In the genomic region with DNA sequence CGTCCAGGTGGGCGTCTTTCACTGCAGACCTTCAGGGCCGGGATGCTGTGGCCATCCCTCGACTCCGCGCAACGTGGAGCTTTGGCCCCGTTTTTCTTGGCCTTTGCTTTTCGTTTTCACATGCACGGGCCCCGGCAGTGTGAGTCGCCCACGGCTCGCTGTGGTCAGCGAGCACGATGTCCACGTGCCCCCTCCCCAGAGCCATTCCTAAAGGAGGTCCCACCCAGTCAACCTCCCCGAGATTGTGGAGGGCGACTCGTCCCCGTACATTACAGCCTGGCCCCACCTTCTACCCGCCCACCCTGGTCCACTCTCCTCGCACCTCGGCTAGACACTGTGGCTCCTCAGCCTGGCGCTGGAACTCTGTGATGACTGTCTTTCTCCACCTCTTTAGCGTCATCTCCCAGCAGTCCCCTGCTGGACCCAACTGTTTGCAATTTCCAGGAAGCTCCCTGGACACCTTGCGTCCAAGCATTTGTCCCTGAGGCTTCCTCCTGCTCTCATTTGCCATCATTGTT, we compare ENCODE assay signal across 1 cellular context.
TF ChIP-seq lines count a peak whose summit lies in the region.

No MANE protein-coding gene starts in this region.

TF ChIP-seq in K562, 482 proteins besides CTCF, POLR2A, EP300 and RAD21 (continued from another document and continues in another):
- TF ChIP-seq BRD9 (IDR thresholded peaks at IDR 0.05; ENCODE audit: low read depth, partially characterized antibody) (no peak), MTA1 (IDR thresholded peaks at IDR 0.05; ENCODE audit: borderline replicate concordance) (no peak), ZBTB8A (IDR thresholded peaks at IDR 0.05; ENCODE audit: partially characterized antibody) (no peak), THRAP3 (IDR thresholded peaks at IDR 0.05; ENCODE audit: borderline replicate concordance) (no peak), PCBP2 (IDR thresholded peaks at IDR 0.05; ENCODE audit: low read depth, low read length, poor library complexity, severe bottlenecking) (no peak), MIER1 (IDR thresholded peaks at IDR 0.05; ENCODE audit: low read depth) (no peak), BCOR (IDR thresholded peaks at IDR 0.05) (no peak), FOS (IDR thresholded peaks at IDR 0.05; ENCODE audit: extremely low read depth, insufficient read length) (no peak), ELF2 (CRISPR knock-in tag; IDR thresholded peaks at IDR 0.05) (no peak), ZKSCAN1 (IDR thresholded peaks at IDR 0.05; ENCODE audit: low read depth, low read length) (no peak), STAT5B (CRISPR knock-in tag; IDR thresholded peaks at IDR 0.05) (no peak), ZNF23 (CRISPR knock-in tag; IDR thresholded peaks at IDR 0.05) (no peak), MEF2D (tag; conservative IDR thresholded peaks at IDR 0.05; ENCODE audit: low read depth) (no peak), ZNF589 (CRISPR knock-in tag; IDR thresholded peaks at IDR 0.05; ENCODE audit: low read depth) (no peak), FOXA1 (IDR thresholded peaks at IDR 0.05; ENCODE audit: borderline replicate concordance) (no peak), NFYB (IDR thresholded peaks at IDR 0.05; ENCODE audit: extremely low read depth, insufficient read length) (no peak), ZNF79 (CRISPR knock-in tag; IDR thresholded peaks at IDR 0.05; ENCODE audit: low read depth) (no peak), ZFP36 (IDR thresholded peaks at IDR 0.05; ENCODE audit: low read depth, low read length, partially characterized antibody) (no peak), MAFF (IDR thresholded peaks at IDR 0.05; ENCODE audit: low read length) (no peak), KDM2B (CRISPR knock-in tag; IDR thresholded peaks at IDR 0.05) (no peak), ZNF197 (CRISPR knock-in tag; IDR thresholded peaks at IDR 0.05; ENCODE audit: low read depth) (no peak), SMAD2 (IDR thresholded peaks at IDR 0.05; ENCODE audit: low read depth, low read length) (no peak), ZNF212 (CRISPR knock-in tag; IDR thresholded peaks at IDR 0.05) (0 out of 2 replicates have a peak, but pooled peaks have one; percentile 18), GTF2A2 (tag; IDR thresholded peaks at IDR 0.05) (no peak), MEF2A (IDR thresholded peaks at IDR 0.05; ENCODE audit: control insufficient read depth, low read depth, low read length) (no peak), SMC3 (conservative IDR thresholded peaks at IDR 0.05; ENCODE audit: insufficient read depth, low read depth, low read length) (no peak), ZNF165 (CRISPR knock-in tag; IDR thresholded peaks at IDR 0.05; ENCODE audit: borderline replicate concordance) (no peak)
- TF ChIP-seq, protein P1, sequence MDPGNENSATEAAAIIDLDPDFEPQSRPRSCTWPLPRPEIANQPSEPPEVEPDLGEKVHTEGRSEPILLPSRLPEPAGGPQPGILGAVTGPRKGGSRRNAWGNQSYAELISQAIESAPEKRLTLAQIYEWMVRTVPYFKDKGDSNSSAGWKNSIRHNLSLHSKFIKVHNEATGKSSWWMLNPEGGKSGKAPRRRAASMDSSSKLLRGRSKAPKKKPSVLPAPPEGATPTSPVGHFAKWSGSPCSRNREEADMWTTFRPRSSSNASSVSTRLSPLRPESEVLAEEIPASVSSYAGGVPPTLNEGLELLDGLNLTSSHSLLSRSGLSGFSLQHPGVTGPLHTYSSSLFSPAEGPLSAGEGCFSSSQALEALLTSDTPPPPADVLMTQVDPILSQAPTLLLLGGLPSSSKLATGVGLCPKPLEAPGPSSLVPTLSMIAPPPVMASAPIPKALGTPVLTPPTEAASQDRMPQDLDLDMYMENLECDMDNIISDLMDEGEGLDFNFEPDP (CRISPR knock-in tag; IDR thresholded peaks at IDR 0.05): no peak
- TF ChIP-seq, protein P2, sequence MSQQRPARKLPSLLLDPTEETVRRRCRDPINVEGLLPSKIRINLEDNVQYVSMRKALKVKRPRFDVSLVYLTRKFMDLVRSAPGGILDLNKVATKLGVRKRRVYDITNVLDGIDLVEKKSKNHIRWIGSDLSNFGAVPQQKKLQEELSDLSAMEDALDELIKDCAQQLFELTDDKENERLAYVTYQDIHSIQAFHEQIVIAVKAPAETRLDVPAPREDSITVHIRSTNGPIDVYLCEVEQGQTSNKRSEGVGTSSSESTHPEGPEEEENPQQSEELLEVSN (IDR thresholded peaks at IDR 0.05; ENCODE audit: borderline replicate concordance in 1 of 2, extremely low read depth in 1 of 2, insufficient read depth in 1 of 2, insufficient read length in 1 of 2, low read depth in 1 of 2, low read length in 1 of 2, poor library complexity in 1 of 2, severe bottlenecking in 1 of 2): peak in 1 of 2 experiments; percentile 57
- TF ChIP-seq, protein P3, sequence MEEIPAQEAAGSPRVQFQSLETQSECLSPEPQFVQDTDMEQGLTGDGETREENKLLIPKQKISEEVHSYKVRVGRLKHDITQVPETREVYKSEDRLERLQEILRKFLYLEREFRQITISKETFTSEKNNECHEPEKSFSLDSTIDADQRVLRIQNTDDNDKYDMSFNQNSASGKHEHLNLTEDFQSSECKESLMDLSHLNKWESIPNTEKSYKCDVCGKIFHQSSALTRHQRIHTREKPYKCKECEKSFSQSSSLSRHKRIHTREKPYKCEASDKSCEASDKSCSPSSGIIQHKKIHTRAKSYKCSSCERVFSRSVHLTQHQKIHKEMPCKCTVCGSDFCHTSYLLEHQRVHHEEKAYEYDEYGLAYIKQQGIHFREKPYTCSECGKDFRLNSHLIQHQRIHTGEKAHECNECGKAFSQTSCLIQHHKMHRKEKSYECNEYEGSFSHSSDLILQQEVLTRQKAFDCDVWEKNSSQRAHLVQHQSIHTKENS (CRISPR knock-in tag; IDR thresholded peaks at IDR 0.05): no peak
- TF ChIP-seq, protein P4, sequence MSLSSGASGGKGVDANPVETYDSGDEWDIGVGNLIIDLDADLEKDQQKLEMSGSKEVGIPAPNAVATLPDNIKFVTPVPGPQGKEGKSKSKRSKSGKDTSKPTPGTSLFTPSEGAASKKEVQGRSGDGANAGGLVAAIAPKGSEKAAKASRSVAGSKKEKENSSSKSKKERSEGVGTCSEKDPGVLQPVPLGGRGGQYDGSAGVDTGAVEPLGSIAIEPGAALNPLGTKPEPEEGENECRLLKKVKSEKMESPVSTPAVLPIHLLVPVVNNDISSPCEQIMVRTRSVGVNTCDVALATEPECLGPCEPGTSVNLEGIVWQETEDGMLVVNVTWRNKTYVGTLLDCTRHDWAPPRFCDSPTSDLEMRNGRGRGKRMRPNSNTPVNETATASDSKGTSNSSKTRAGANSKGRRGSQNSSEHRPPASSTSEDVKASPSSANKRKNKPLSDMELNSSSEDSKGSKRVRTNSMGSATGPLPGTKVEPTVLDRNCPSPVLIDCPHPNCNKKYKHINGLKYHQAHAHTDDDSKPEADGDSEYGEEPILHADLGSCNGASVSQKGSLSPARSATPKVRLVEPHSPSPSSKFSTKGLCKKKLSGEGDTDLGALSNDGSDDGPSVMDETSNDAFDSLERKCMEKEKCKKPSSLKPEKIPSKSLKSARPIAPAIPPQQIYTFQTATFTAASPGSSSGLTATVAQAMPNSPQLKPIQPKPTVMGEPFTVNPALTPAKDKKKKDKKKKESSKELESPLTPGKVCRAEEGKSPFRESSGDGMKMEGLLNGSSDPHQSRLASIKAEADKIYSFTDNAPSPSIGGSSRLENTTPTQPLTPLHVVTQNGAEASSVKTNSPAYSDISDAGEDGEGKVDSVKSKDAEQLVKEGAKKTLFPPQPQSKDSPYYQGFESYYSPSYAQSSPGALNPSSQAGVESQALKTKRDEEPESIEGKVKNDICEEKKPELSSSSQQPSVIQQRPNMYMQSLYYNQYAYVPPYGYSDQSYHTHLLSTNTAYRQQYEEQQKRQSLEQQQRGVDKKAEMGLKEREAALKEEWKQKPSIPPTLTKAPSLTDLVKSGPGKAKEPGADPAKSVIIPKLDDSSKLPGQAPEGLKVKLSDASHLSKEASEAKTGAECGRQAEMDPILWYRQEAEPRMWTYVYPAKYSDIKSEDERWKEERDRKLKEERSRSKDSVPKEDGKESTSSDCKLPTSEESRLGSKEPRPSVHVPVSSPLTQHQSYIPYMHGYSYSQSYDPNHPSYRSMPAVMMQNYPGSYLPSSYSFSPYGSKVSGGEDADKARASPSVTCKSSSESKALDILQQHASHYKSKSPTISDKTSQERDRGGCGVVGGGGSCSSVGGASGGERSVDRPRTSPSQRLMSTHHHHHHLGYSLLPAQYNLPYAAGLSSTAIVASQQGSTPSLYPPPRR (CRISPR knock-in tag; IDR thresholded peaks at IDR 0.05; ENCODE audit: borderline replicate concordance): no peak
- TF ChIP-seq, protein P5, sequence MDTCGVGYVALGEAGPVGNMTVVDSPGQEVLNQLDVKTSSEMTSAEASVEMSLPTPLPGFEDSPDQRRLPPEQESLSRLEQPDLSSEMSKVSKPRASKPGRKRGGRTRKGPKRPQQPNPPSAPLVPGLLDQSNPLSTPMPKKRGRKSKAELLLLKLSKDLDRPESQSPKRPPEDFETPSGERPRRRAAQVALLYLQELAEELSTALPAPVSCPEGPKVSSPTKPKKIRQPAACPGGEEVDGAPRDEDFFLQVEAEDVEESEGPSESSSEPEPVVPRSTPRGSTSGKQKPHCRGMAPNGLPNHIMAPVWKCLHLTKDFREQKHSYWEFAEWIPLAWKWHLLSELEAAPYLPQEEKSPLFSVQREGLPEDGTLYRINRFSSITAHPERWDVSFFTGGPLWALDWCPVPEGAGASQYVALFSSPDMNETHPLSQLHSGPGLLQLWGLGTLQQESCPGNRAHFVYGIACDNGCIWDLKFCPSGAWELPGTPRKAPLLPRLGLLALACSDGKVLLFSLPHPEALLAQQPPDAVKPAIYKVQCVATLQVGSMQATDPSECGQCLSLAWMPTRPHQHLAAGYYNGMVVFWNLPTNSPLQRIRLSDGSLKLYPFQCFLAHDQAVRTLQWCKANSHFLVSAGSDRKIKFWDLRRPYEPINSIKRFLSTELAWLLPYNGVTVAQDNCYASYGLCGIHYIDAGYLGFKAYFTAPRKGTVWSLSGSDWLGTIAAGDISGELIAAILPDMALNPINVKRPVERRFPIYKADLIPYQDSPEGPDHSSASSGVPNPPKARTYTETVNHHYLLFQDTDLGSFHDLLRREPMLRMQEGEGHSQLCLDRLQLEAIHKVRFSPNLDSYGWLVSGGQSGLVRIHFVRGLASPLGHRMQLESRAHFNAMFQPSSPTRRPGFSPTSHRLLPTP (IDR thresholded peaks at IDR 0.05; ENCODE audit: borderline replicate concordance, extremely low read depth, insufficient read length): no peak
- TF ChIP-seq, protein P6, sequence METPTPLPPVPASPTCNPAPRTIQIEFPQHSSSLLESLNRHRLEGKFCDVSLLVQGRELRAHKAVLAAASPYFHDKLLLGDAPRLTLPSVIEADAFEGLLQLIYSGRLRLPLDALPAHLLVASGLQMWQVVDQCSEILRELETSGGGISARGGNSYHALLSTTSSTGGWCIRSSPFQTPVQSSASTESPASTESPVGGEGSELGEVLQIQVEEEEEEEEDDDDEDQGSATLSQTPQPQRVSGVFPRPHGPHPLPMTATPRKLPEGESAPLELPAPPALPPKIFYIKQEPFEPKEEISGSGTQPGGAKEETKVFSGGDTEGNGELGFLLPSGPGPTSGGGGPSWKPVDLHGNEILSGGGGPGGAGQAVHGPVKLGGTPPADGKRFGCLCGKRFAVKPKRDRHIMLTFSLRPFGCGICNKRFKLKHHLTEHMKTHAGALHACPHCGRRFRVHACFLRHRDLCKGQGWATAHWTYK (CRISPR knock-in tag; IDR thresholded peaks at IDR 0.05): 0 out of 2 replicates have a peak, but pooled peaks have one; percentile 14
- TF ChIP-seq, protein P7, sequence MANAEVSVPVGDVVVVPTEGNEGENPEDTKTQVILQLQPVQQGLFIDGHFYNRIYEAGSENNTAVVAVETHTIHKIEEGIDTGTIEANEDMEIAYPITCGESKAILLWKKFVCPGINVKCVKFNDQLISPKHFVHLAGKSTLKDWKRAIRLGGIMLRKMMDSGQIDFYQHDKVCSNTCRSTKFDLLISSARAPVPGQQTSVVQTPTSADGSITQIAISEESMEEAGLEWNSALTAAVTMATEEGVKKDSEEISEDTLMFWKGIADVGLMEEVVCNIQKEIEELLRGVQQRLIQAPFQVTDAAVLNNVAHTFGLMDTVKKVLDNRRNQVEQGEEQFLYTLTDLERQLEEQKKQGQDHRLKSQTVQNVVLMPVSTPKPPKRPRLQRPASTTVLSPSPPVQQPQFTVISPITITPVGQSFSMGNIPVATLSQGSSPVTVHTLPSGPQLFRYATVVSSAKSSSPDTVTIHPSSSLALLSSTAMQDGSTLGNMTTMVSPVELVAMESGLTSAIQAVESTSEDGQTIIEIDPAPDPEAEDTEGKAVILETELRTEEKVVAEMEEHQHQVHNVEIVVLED (CRISPR knock-in tag; IDR thresholded peaks at IDR 0.05): no peak
- TF ChIP-seq, protein P8, sequence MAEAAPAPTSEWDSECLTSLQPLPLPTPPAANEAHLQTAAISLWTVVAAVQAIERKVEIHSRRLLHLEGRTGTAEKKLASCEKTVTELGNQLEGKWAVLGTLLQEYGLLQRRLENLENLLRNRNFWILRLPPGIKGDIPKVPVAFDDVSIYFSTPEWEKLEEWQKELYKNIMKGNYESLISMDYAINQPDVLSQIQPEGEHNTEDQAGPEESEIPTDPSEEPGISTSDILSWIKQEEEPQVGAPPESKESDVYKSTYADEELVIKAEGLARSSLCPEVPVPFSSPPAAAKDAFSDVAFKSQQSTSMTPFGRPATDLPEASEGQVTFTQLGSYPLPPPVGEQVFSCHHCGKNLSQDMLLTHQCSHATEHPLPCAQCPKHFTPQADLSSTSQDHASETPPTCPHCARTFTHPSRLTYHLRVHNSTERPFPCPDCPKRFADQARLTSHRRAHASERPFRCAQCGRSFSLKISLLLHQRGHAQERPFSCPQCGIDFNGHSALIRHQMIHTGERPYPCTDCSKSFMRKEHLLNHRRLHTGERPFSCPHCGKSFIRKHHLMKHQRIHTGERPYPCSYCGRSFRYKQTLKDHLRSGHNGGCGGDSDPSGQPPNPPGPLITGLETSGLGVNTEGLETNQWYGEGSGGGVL (CRISPR knock-in tag; IDR thresholded peaks at IDR 0.05): no peak
- TF ChIP-seq, protein P9, sequence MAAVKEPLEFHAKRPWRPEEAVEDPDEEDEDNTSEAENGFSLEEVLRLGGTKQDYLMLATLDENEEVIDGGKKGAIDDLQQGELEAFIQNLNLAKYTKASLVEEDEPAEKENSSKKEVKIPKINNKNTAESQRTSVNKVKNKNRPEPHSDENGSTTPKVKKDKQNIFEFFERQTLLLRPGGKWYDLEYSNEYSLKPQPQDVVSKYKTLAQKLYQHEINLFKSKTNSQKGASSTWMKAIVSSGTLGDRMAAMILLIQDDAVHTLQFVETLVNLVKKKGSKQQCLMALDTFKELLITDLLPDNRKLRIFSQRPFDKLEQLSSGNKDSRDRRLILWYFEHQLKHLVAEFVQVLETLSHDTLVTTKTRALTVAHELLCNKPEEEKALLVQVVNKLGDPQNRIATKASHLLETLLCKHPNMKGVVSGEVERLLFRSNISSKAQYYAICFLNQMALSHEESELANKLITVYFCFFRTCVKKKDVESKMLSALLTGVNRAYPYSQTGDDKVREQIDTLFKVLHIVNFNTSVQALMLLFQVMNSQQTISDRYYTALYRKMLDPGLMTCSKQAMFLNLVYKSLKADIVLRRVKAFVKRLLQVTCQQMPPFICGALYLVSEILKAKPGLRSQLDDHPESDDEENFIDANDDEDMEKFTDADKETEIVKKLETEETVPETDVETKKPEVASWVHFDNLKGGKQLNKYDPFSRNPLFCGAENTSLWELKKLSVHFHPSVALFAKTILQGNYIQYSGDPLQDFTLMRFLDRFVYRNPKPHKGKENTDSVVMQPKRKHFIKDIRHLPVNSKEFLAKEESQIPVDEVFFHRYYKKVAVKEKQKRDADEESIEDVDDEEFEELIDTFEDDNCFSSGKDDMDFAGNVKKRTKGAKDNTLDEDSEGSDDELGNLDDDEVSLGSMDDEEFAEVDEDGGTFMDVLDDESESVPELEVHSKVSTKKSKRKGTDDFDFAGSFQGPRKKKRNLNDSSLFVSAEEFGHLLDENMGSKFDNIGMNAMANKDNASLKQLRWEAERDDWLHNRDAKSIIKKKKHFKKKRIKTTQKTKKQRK (IDR thresholded peaks at IDR 0.05; ENCODE audit: borderline replicate concordance, low read depth, low read length): no peak
